ENCODE assay signal across 1 cellular context in the genomic region with DNA sequence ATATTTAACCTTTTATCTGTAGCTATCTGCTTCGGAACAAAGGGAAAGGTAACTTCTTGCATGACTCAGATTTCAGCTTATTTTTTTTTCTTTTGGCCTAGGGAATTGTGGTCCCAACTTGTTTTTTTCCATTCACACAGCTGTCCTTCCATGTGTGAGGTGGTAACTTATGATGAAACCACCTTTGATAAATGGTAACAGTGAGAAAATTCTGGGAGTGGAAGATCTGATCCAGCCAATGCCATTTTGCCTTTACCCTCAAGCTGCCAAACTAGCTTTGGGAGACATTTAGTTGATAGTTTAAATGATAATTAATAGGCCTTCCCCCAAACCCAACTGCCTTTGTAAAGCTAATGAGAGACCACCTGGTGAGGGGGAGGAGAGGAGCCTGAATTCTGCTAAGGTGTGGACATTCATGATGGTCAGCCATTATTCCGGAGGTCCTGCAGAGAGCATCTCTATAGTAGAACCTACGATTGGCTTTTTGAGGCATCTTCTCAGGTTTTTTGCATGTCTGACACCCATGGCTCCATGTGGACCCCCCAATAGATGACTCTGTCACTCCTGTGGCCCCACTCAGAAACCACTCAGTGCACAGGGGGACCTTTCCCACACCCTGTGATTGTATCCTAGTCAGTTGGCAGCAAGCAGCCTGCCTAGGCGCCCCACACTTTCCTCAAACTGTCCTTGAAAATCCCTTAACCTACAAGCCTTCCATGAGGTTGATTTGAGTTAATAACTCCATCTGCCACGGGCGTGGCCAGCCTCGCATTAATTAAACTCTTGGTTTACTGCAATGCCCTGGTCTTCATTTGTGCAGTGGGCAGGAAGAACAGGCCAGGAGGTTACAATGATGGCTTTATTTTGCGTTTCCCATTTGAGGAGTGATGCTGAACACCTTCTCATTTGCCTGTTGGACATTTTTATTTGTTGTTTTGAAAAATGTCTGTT.
TF ChIP-seq lines count a peak whose summit lies in the region.

No MANE protein-coding gene starts in this region.

TF ChIP-seq in H1, 55 proteins besides CTCF, POLR2A, EP300 and RAD21:
- TF ChIP-seq CHD7 (IDR thresholded peaks at IDR 0.05; ENCODE audit: insufficient replicate concordance, low read length) (peak; percentile 29), KDM4A (IDR thresholded peaks at IDR 0.05; ENCODE audit: low read depth, low read length, severe bottlenecking) (peak; percentile 33), CHD2 (IDR thresholded peaks at IDR 0.05; ENCODE audit: low read length) (no peak), CBX5 (IDR thresholded peaks at IDR 0.05; ENCODE audit: low read depth, low read length) (no peak), TAF1 (IDR thresholded peaks at IDR 0.05; ENCODE audit: low read depth, low read length) (peak; percentile 38; the same call in 1 of the 2 replicates), TBP (IDR thresholded peaks at IDR 0.05; ENCODE audit: low read depth, low read length) (0 out of 2 replicates have a peak, but pooled peaks have one; percentile 11), TCF12 (IDR thresholded peaks at IDR 0.05; ENCODE audit: low read depth, low read length) (no peak), RFX5 (IDR thresholded peaks at IDR 0.05; ENCODE audit: borderline replicate concordance, low read depth, low read length) (peak; percentile 68; the same call in 1 of the 2 replicates), BRCA1 (IDR thresholded peaks at IDR 0.05; ENCODE audit: low read depth, low read length) (no peak), SP1 (IDR thresholded peaks at IDR 0.05; ENCODE audit: low read depth, low read length) (peak; percentile 71; the same call in 1 of the 2 replicates), HDAC2 (IDR thresholded peaks at IDR 0.05; ENCODE audit: borderline replicate concordance in 1 of 2, low read depth in 2 of 2, low read length in 2 of 2) (peak in 1 of 2 experiments; percentile 60; a peak in 1 of 4 replicates), ASH2L (IDR thresholded peaks at IDR 0.05; ENCODE audit: low read length) (peak; percentile 55), USF2 (IDR thresholded peaks at IDR 0.05; ENCODE audit: low read length) (no peak), KDM5A (IDR thresholded peaks at IDR 0.05; ENCODE audit: low read length) (no peak), CTBP2 (IDR thresholded peaks at IDR 0.05; ENCODE audit: borderline replicate concordance, insufficient read depth, insufficient read length, low read length) (peak; percentile 75), NANOG (IDR thresholded peaks at IDR 0.05; ENCODE audit: insufficient read depth, low read depth, low read length, poor library complexity, severe bottlenecking) (peak; percentile 41), MAFK (IDR thresholded peaks at IDR 0.05; ENCODE audit: low read depth, low read length) (0 out of 2 replicates have a peak, but pooled peaks have one; percentile 2), POLR2AphosphoS5 (IDR thresholded peaks at IDR 0.05; ENCODE audit: low read depth, low read length) (no peak), BACH1 (IDR thresholded peaks at IDR 0.05; ENCODE audit: low read length) (no peak), TAF7 (optimal IDR thresholded peaks at IDR 0.05; ENCODE audit: borderline replicate concordance, low read depth, low read length) (peak; percentile 14), YY1 (IDR thresholded peaks at IDR 0.05; ENCODE audit: low read depth, low read length) (peak; percentile 90)
TF ChIP-seq in H1: peak in this region for 13.
